Comparison of ENCODE assay signal across 9 cellular contexts in genomic region chr11:287821-288327, GRCh38. TPM values are rescaled to one million over a fixed set of nuclear protein-coding genes. Genes with fewer than 3 reads are reported as not detected.
DNase-seq lines count a peak whose midpoint lies in the region; ATAC-seq and TF ChIP-seq lines count a peak whose summit lies in the region.
"Had no signal": no experiment of that assay in that cellular context is flagged by ENCODE, and none has a peak within 500 bp of the region (broad histone marks: within the 10 kb centered on the region; RNA-seq: fewer than 3 reads in every experiment).

No MANE protein-coding gene starts in this region.

- peak overlapping the region; percentile 94 for H3K27ac Mint-ChIP-seq in activated CD8-positive, alpha-beta memory T cell treated with anti-CD3 and anti-CD28 coated beads, Interleukin-2, amount 10 ng/mL, durations not matched to agents 7 days and 5 days

- H3K4me1 ChIP-seq in HAP-1: peaks cover 12% of the 10 kb centered on the region

- no peak for TF ChIP-seq CTCF in retinal pigment epithelial cell (conservative IDR thresholded peaks at IDR 0.05; ENCODE audit: low read depth, low read length)

- H3K4me3 ChIP-seq in HAP-1 (peak overlapping the region; percentile 48), retinal pigment epithelial cell (ENCODE audit: low read length) (peak overlapping the region; percentile 48)

- peak overlapping the region; percentile 95 for H3K4me3 Mint-ChIP-seq in activated CD8-positive, alpha-beta memory T cell treated with anti-CD3 and anti-CD28 coated beads, Interleukin-2, amount 10 ng/mL, durations not matched to agents 7 days and 5 days

- H3K36me3 Mint-ChIP-seq in activated CD8-positive, alpha-beta memory T cell treated with anti-CD3 and anti-CD28 coated beads, Interleukin-2, amount 10 ng/mL, durations not matched to agents 7 days and 5 days: peaks cover 14% of the 10 kb centered on the region

- no peaks in the 10 kb centered on the region for H3K9me3 ChIP-seq in HAP-1

- CTCF ChIA-PET in activated CD8-positive, alpha-beta memory T cell treated with anti-CD3 and anti-CD28 coated beads, Interleukin-2, amount 10 ng/mL, durations not matched to agents 7 days and 5 days (lab: Charles Lee): interaction anchor here (0.9 to 3.8 kb wide), 5 partner anchors 10 to 40 kb away, joined by 3 to 27 read pairs (median 10); partner anchors contain the start of gene NLRP6

- peak; percentile 38 for ATAC-seq in activated CD8-positive, alpha-beta memory T cell treated with anti-CD3 and anti-CD28 coated beads, Interleukin-2, amount 10 ng/mL, durations not matched to agents 7 days and 5 days
- ATAC-seq in Right ventricle myocardium superior (ENCODE audit: poor library complexity) (peak; percentile 6), GM18861 (IDR thresholded peaks at IDR 0.05; ENCODE audit: unreplicated experiment) (no peak), HG02938 (IDR thresholded peaks at IDR 0.05; ENCODE audit: unreplicated experiment) (no peak), GM21423 (IDR thresholded peaks at IDR 0.05; ENCODE audit: unreplicated experiment) (no peak)

- peaks cover 2% of the 10 kb centered on the region; the same call in 1 of the 2 replicates for H3K27me3 ChIP-seq in HAP-1 (ENCODE audit: low read depth)

- H3K27me3 Mint-ChIP-seq in activated CD8-positive, alpha-beta memory T cell treated with anti-CD3 and anti-CD28 coated beads, Interleukin-2, amount 10 ng/mL, durations not matched to agents 7 days and 5 days: peaks cover 15% of the 10 kb centered on the region

- H3K9me3 Mint-ChIP-seq in activated CD8-positive, alpha-beta memory T cell treated with anti-CD3 and anti-CD28 coated beads, Interleukin-2, amount 10 ng/mL, durations not matched to agents 7 days and 5 days (ENCODE audit: low read depth): no peaks in the 10 kb centered on the region

- intact Hi-C loops in Right ventricle myocardium superior (cut with DNase I): no loop called here

- in situ Hi-C loops in HAP-1 (cut with MboI; ENCODE audit: low sequenced_read_pairs): no loop called here

- 0 out of 2 replicates have a peak, but pooled peaks cover 3% of the 10 kb centered on the region for H3K36me3 ChIP-seq in HAP-1 (replicated peaks)

- peaks cover 46% of the 10 kb centered on the region for H3K4me1 Mint-ChIP-seq in activated CD8-positive, alpha-beta memory T cell treated with anti-CD3 and anti-CD28 coated beads, Interleukin-2, amount 10 ng/mL, durations not matched to agents 7 days and 5 days

- DNase-seq in HAP-1 (ENCODE audit: low spot score in 2 of 2) (peak in 1 of 2 experiments; percentile 18), Right ventricle myocardium superior (peak; percentile 49), retinal pigment epithelial cell (ENCODE audit: low read depth) (no peak), iPS-NIHi7 (ENCODE audit: extremely low spot score) (no peak)
- peak; percentile 74 for DNase-seq in activated CD8-positive, alpha-beta memory T cell treated with anti-CD3 and anti-CD28 coated beads, Interleukin-2, amount 10 ng/mL, durations not matched to agents 7 days and 5 days

RNA-seq across cellular contexts. Expression of gene PGGHG, which starts 1.1 kb away (rescaled TPM):
- 100 to 1,000 TPM; 214 to 229 TPM for total RNA-seq in activated CD8-positive, alpha-beta memory T cell treated with anti-CD3 and anti-CD28 coated beads, Interleukin-2, amount 10 ng/mL, durations not matched to agents 7 days and 5 days
- total RNA-seq in Right ventricle myocardium superior: 6.1 TPM

RNA-seq across cellular contexts. Expression of gene NLRP6, which starts 9.7 kb away (rescaled TPM):
- total RNA-seq in activated CD8-positive, alpha-beta memory T cell treated with anti-CD3 and anti-CD28 coated beads, Interleukin-2, amount 10 ng/mL, durations not matched to agents 7 days and 5 days: 1 to 10 TPM; 3.8 to 6.9 TPM
- total RNA-seq in Right ventricle myocardium superior: 0.11 TPM
- total RNA-seq: NCI-H460 had no signal

RNA-seq across cellular contexts. Expression of gene IFITM5, which starts 11.5 kb away (rescaled TPM):
- total RNA-seq in activated CD8-positive, alpha-beta memory T cell treated with anti-CD3 and anti-CD28 coated beads, Interleukin-2, amount 10 ng/mL, durations not matched to agents 7 days and 5 days: not detected
- not detected for total RNA-seq in Right ventricle myocardium superior
- total RNA-seq: NCI-H460 had no signal

RNA-seq across cellular contexts. Expression of gene IFITM2, which starts 19.7 kb away (rescaled TPM):
- 1,000 to 10,000 TPM in 1 of 2 experiments, 100 to 1,000 TPM in 1; 646 to 1,401 TPM for total RNA-seq in activated CD8-positive, alpha-beta memory T cell treated with anti-CD3 and anti-CD28 coated beads, Interleukin-2, amount 10 ng/mL, durations not matched to agents 7 days and 5 days
- total RNA-seq in Right ventricle myocardium superior: 194 TPM

RNA-seq across cellular contexts. Expression of gene IFITM1, which starts 26.0 kb away (rescaled TPM):
- total RNA-seq in activated CD8-positive, alpha-beta memory T cell treated with anti-CD3 and anti-CD28 coated beads, Interleukin-2, amount 10 ng/mL, durations not matched to agents 7 days and 5 days: 100 to 1,000 TPM; 459 to 909 TPM
- 83.1 TPM for total RNA-seq in Right ventricle myocardium superior

Comparison
In these comparisons a context has a peak if more than half of its experiments do, and no peak if none do; other contexts are left out.
1. DNase-seq: peak in activated CD8-positive, alpha-beta memory T cell treated with anti-CD3 and anti-CD28 coated beads, Interleukin-2, amount 10 ng/mL, durations not matched to agents 7 days and 5 days (single experiment) and Right ventricle myocardium superior (single experiment); none in retinal pigment epithelial cell (single experiment) and iPS-NIHi7 (single experiment).
2. ATAC-seq: peak in activated CD8-positive, alpha-beta memory T cell treated with anti-CD3 and anti-CD28 coated beads, Interleukin-2, amount 10 ng/mL, durations not matched to agents 7 days and 5 days (single experiment) and Right ventricle myocardium superior (single experiment); none in GM18861 (single experiment), HG02938 (single experiment) and GM21423 (single experiment).
3. RNA of gene PGGHG, which starts 1.1 kb away (total RNA-seq): 214 to 229 TPM in activated CD8-positive, alpha-beta memory T cell treated with anti-CD3 and anti-CD28 coated beads, Interleukin-2, amount 10 ng/mL, durations not matched to agents 7 days and 5 days; 6.1 TPM in Right ventricle myocardium superior (single experiment); every median in the first group is over 10 times any median in the second.